12 cellular contexts compared by ENCODE assay signal in the genomic region with DNA sequence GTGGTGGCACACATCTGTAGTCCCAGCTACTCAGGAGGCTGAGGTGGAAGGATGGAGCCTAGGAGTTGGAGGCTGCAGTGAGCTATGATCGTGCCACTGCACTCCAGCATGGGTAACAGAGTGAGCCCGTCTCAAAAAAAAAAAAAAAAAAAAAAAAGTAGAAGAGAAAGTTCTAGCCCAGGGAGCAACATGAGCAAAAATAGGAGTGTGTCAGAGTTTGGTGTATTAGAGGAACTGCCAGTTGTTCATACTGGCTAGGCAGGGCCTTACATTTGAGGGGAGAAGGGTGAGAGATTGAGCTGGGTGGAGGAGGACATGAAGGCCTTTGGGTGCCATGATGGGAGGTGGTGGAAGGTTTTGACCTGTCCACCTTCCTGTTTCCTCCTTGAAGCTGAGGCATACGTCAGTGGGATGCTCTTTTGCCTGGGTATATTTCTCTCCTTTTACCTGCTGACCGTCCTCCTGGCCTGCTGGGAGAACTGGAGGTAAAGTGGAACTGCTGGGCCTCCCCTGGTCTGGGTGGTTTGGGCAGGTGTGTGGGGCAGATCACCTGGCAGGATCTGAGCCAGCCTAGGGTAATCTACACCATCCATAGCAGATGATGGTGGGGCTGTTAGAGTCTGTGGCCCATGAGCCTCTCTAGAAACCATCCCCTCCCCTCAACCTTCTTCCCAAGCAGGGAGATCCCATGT. TPM values are rescaled to one million over a fixed set of nuclear protein-coding genes. Genes with fewer than 3 reads are reported as not detected.
DNase-seq lines count a peak whose midpoint lies in the region; ATAC-seq, FAIRE-seq and TF ChIP-seq lines count a peak whose summit lies in the region.
"Had no signal": no experiment of that assay in that cellular context is flagged by ENCODE, and none has a peak within 500 bp of the region (broad histone marks: within the 10 kb centered on the region; RNA-seq: fewer than 3 reads in every experiment).

No MANE protein-coding gene starts in this region.

- H3K4me2 ChIP-seq in Karpas-422 (ENCODE audit: low read depth, low read length, poor library complexity, severe bottlenecking), result no peak overlapping the region

- H3K27me3 ChIP-seq in Karpas-422 (ENCODE audit: low read length), result no peaks in the 10 kb centered on the region
- H3K27me3 ChIP-seq in body of pancreas, result no peaks in the 10 kb centered on the region
- H3K27me3 ChIP-seq: heart left ventricle had no signal

- 63 to 91% methylated on average over 4 of the region's 4 CpGs for WGBS in body of pancreas, 2 donors

- no peak for ATAC-seq in body of pancreas
- ATAC-seq: activated CD4-positive, CD25-positive, alpha-beta regulatory T cell treated with anti-CD3 and anti-CD28 coated beads, Interleukin-2, amount 50 U/mL, for 24 hours; heart left ventricle had no signal

- no peak overlapping the region for H2AFZ ChIP-seq in Karpas-422 (ENCODE audit: low read length)

- H3K9me3 ChIP-seq in Karpas-422 (ENCODE audit: low read length), result no peaks in the 10 kb centered on the region
- H3K9me3 ChIP-seq in body of pancreas, result no peaks in the 10 kb centered on the region
- H3K9me3 ChIP-seq: heart left ventricle had no signal

- H3K4me3 ChIP-seq in Karpas-422 (ENCODE audit: low read length), result no peak overlapping the region
- H3K4me3 ChIP-seq in body of pancreas, result no peak overlapping the region
- no peak overlapping the region for H3K4me3 ChIP-seq in foreskin fibroblast (ENCODE audit: low read depth in 1 of 2, low read length in 2 of 2)
- H3K4me3 ChIP-seq: heart left ventricle had no signal

- H3K36me3 ChIP-seq in Karpas-422 (ENCODE audit: insufficient read depth, low read length) (no peaks in the 10 kb centered on the region), body of pancreas (replicated peaks in 1 of 2; ENCODE audit: insufficient read depth in 1 of 2, low read depth in 2 of 2) (peaks cover 0 to 18% of the 10 kb centered on the region in 2 donors)

- H3K27ac ChIP-seq in Karpas-422 (ENCODE audit: low read length), result peak overlapping the region; percentile 80
- H3K27ac ChIP-seq in body of pancreas, result peak overlapping the region in 3 of 4 donors; percentile 46 to 81 (median 50)
- H3K27ac ChIP-seq: RWPE1 had no signal

- no peaks in the 10 kb centered on the region for H3K79me2 ChIP-seq in Karpas-422 (ENCODE audit: low read length)

- H3K9me2 ChIP-seq in Karpas-422 (replicated peaks; ENCODE audit: insufficient read depth, low read length), result no peaks in the 10 kb centered on the region

- H3K4me1 ChIP-seq in Karpas-422 (ENCODE audit: low read length) (peaks cover 35% of the 10 kb centered on the region), body of pancreas (peaks cover 68% of the 10 kb centered on the region)

- DNase-seq in GM12891 (ENCODE audit: insufficient read length, low spot score) (no peak), Karpas-422 (peak; percentile 74), body of pancreas (peak in 2 of 4 donors; percentile 4 to 27), pons (ENCODE audit: low spot score) (peak; percentile 53), NCI-H2196 treated with DMSO at 0.1 percent for 48 hours (lab: John Stamatoyannopoulos, UW; ENCODE audit: unreplicated experiment) (no peak), NCI-H1436 (lab: John Stamatoyannopoulos, UW) (no peak), foreskin fibroblast (no peak)
- DNase-seq: mesenchymal stem cell, NCI-H2081 treated with DMSO at 0.1 percent for 48 hours had no signal

- TF ChIP-seq POLR2A in GM12891 (IDR thresholded peaks at IDR 0.05; ENCODE audit: low read depth, low read length) (no peak), body of pancreas (IDR thresholded peaks at IDR 0.05) (no peak)

- H3K9ac ChIP-seq in Karpas-422 (ENCODE audit: low read length), result peak overlapping the region; percentile 28

- TF ChIP-seq CTCF in body of pancreas (IDR thresholded peaks at IDR 0.05) (no peak), foreskin fibroblast (IDR thresholded peaks at IDR 0.05; ENCODE audit: low read depth, low read length) (no peak)

- intact Hi-C loops in body of pancreas (cut with DNase I), result no loop called here

- H4K20me1 ChIP-seq in Karpas-422 (ENCODE audit: insufficient read depth, low read depth, low read length), result no peaks in the 10 kb centered on the region

- peak; percentile 80 for FAIRE-seq in GM12891 (lab: Jason Lieb, UNC)

TF ChIP-seq in GM12891, 5 proteins besides CTCF, POLR2A, EP300 and RAD21:
- TF ChIP-seq SPI1 (IDR thresholded peaks at IDR 0.05; ENCODE audit: low read depth, low read length) (peak; percentile 68), POU2F2 (IDR thresholded peaks at IDR 0.05; ENCODE audit: low read depth, low read length) (no peak)

RNA-seq across cellular contexts. Expression of gene SIDT2, which starts 7.3 kb away (rescaled TPM):
- 11.1 TPM for polyA plus RNA-seq in GM12891 (2012; ENCODE audit: low read depth, missing spikeins)
- 18.6 and 30.6 TPM in 2 replicates for total RNA-seq in Karpas-422 (2014; rRNA removed; shearing (Covaris generic); ENCODE audit: low replicate concordance)
- total RNA-seq in body of pancreas, result 10 to 100 TPM; 42.0 to 88.7 TPM

RNA-seq across cellular contexts. Expression of gene TAGLN, which starts 13.3 kb away (rescaled TPM):
- 2.8 TPM for polyA plus RNA-seq in GM12891 (2012; ENCODE audit: low read depth, missing spikeins)
- 3.3 TPM in 2 replicates for total RNA-seq in Karpas-422 (2014; rRNA removed; shearing (Covaris generic); ENCODE audit: low replicate concordance)
- 100 to 1,000 TPM; 124 to 372 TPM for total RNA-seq in body of pancreas

RNA-seq across cellular contexts. Expression of gene PAFAH1B2, which starts 41.8 kb away (rescaled TPM):
- 9.2 TPM for polyA plus RNA-seq in GM12891 (2012; ENCODE audit: low read depth, missing spikeins)
- total RNA-seq in Karpas-422 (2014; rRNA removed; shearing (Covaris generic); ENCODE audit: low replicate concordance), result 16.8 and 20.6 TPM in 2 replicates
- 10 to 100 TPM; 30.0 to 44.9 TPM for total RNA-seq in body of pancreas

RNA-seq across cellular contexts. Expression of gene PCSK7, which starts 46.0 kb away (rescaled TPM):
- polyA plus RNA-seq in GM12891 (2012; ENCODE audit: low read depth, missing spikeins), result 30.6 TPM
- total RNA-seq in Karpas-422 (2014; rRNA removed; shearing (Covaris generic); ENCODE audit: low replicate concordance), result 14.3 and 33.7 TPM in 2 replicates
- 10 to 100 TPM; 25.9 to 86.0 TPM for total RNA-seq in body of pancreas

RNA-seq across cellular contexts. Expression of gene RNF214, which starts 46.6 kb away (rescaled TPM):
- polyA plus RNA-seq in GM12891 (2012; ENCODE audit: low read depth, missing spikeins), result 7.1 TPM
- 7.0 and 10.1 TPM in 2 replicates for total RNA-seq in Karpas-422 (2014; rRNA removed; shearing (Covaris generic); ENCODE audit: low replicate concordance)
- 10 to 100 TPM; 10.2 to 12.5 TPM for total RNA-seq in body of pancreas

Comparison
In these comparisons a context has a peak if more than half of its experiments do, and no peak if none do; other contexts are left out.
1. DNase-seq: peak in Karpas-422 (single experiment) and pons (single experiment); none in GM12891 (single experiment), NCI-H2196 treated with DMSO at 0.1 percent for 48 hours (single experiment), NCI-H1436 (single experiment) and foreskin fibroblast (0 of 2).
2. RNA of gene TAGLN, which starts 13.3 kb away (total RNA-seq): 124 to 372 TPM in body of pancreas; 3.3 TPM in Karpas-422; every median in the first group is over 10 times any median in the second.